In the genomic region with DNA sequence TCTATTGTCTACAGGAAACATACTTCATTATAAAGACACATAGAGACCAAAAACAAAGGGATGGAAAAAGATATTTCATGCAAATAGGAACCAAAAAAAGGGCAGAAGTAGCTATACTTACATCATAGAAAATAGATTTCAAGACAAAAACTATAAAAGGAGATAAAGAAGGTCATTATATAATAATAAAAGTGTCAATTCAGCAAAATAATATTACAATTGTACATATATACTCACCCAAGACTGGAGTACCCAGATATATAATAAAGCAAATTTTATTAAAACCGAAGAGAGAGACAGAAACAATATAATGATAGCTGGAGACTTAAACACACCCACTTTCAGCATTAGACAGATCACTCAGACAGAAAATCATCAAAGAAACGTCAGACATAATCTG, we compare ENCODE assay signal across 6 cellular contexts.
"Had no signal": no experiment of that assay in that cellular context is flagged by ENCODE, and none has a peak within 500 bp of the region (broad histone marks: within the 10 kb centered on the region; RNA-seq: fewer than 3 reads in every experiment).

No MANE protein-coding gene starts in this region.

- H3K9ac ChIP-seq: GM23248 had no signal

- H2AFZ ChIP-seq: GM23248 had no signal

- H3K4me3 ChIP-seq: GM23248 had no signal

- DNase-seq: GM23248, GOT3, H9, HCEC 1CT, KG1 had no signal

- H3K27ac ChIP-seq: GM23248, HL-60 had no signal
